In the genomic region with DNA sequence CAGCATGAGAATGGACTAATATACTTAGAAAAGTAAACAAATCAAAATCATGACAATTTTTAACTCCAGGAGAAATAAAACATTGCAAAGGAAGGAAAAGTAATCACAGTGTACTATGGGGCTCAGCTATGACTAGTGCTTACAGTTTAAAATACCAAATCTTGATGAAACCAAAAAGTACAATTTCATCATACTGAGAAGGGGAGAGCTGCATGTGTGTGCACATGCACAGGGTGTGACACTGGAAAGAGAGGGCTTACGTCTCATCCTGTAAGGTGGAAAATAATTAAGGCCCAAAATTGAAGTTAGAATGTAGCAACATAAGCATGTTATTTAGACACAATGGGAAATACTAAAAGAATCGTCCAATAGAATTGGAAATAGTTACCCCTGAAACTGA, we compare ENCODE assay signal across 29 cellular contexts.
"Had no signal": no experiment of that assay in that cellular context is flagged by ENCODE, and none has a peak within 500 bp of the region (broad histone marks: within the 10 kb centered on the region; RNA-seq: fewer than 3 reads in every experiment).

No MANE protein-coding gene starts in this region.

- H3K27me3 Mint-ChIP-seq: dendritic cell treated with granulocyte-macrophage colony-stimulating factor and Interleukin-4, amounts not matched to agents 40 ng/mL and 50 ng/mL, for 4 days; effector memory CD8-positive, alpha-beta T cell had no signal

- H3K36me3 ChIP-seq: colonic mucosa, gastrocnemius medialis had no signal

- H3K4me1 ChIP-seq: colonic mucosa, esophagus muscularis mucosa, esophagus squamous epithelium, foreskin keratinocyte, gastrocnemius medialis, gastroesophageal sphincter had no signal

- ATAC-seq: effector memory CD8-positive, alpha-beta T cell; esophagus mucosa; foreskin keratinocyte; gastrocnemius medialis; gastroesophageal sphincter; heart left ventricle; heart right ventricle had no signal

- H3K4me3 ChIP-seq: colonic mucosa, coronary artery, dorsolateral prefrontal cortex, esophagus muscularis mucosa, esophagus squamous epithelium, gastrocnemius medialis, gastroesophageal sphincter, heart left ventricle, heart right ventricle had no signal

- H3K4me3 Mint-ChIP-seq: dendritic cell treated with granulocyte-macrophage colony-stimulating factor and Interleukin-4, amounts not matched to agents 40 ng/mL and 50 ng/mL, for 4 days; effector memory CD8-positive, alpha-beta T cell; endodermal cell had no signal

- FAIRE-seq: colon, endometrium, endothelial cell of umbilical vein, frontal cortex had no signal

- H3K27ac ChIP-seq: colonic mucosa, coronary artery, dorsolateral prefrontal cortex, epithelial cell of prostate, esophagus muscularis mucosa, esophagus squamous epithelium, foreskin keratinocyte, gastrocnemius medialis, gastroesophageal sphincter, heart left ventricle, heart right ventricle had no signal

- H3K4me1 Mint-ChIP-seq: endodermal cell had no signal

- H3K27me3 ChIP-seq: colonic mucosa, dorsolateral prefrontal cortex, esophagus muscularis mucosa, esophagus squamous epithelium, foreskin keratinocyte, gastrocnemius medialis, gastroesophageal sphincter, heart left ventricle, heart right ventricle had no signal

- H3K9me3 Mint-ChIP-seq: dendritic cell treated with granulocyte-macrophage colony-stimulating factor and Interleukin-4, amounts not matched to agents 40 ng/mL and 50 ng/mL, for 4 days; effector memory CD8-positive, alpha-beta T cell; endodermal cell had no signal

- DNase-seq: colonic mucosa; cortex of kidney; dermis blood vessel endothelial cell; dorsolateral prefrontal cortex; effector CD4-positive, alpha-beta T cell; effector CD8-positive, alpha-beta T cell; effector memory CD4-positive, alpha-beta T cell; effector memory CD8-positive, alpha-beta T cell; endodermal cell; erythroblast; esophagus squamous epithelium; foreskin fibroblast; foreskin keratinocyte; foreskin melanocyte; gastrocnemius medialis; glutamatergic neuron; head of caudate nucleus; heart left ventricle; heart right ventricle had no signal

- H3K27ac Mint-ChIP-seq: dendritic cell treated with granulocyte-macrophage colony-stimulating factor and Interleukin-4, amounts not matched to agents 40 ng/mL and 50 ng/mL, for 4 days; endodermal cell had no signal

- H3K9me3 ChIP-seq: colonic mucosa, esophagus muscularis mucosa, esophagus squamous epithelium, gastrocnemius medialis, gastroesophageal sphincter, heart left ventricle, heart right ventricle had no signal
